ENCODE assay signal across 14 cellular contexts in the genomic region with DNA sequence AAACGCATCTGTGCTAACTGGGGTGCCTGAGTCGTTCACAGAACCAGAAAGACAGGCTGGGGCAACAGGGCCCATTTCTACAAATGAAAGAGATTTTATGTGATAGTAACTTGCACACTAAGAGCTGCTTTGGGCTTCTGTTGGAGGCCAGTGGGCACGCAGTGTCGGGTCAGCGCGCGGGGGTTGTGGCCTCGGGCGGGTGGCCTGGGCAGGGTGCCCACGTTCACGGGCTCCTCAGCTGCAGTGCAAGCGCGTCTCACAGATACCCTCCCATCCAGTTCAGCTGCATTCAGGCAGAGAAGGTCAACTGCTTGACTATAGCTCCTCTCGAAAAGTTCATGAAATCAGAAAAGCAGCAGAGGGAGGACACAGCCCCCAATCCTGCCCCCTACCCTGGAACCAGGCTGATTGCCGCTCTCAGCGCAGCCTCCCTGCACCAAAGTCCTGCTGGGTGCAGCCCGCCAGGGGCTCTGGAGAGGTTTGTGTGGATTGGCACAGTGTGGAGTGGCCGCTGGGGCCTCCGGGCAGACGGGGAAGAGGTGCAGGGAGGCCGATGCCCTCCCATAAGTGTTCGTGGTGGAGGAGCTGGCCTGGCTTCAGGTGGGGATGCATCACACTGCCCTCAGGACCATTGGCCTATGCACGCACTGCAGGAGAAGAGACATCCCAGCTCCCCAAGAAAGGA.
DNase-seq lines count a peak whose midpoint lies in the region; ATAC-seq and TF ChIP-seq lines count a peak whose summit lies in the region.
"Had no signal": no experiment of that assay in that cellular context is flagged by ENCODE, and none has a peak within 500 bp of the region (broad histone marks: within the 10 kb centered on the region; RNA-seq: fewer than 3 reads in every experiment).

No MANE protein-coding gene starts in this region.

- H3K27me3 ChIP-seq in aorta (ENCODE audit: control insufficient read depth in 1 of 2, insufficient read depth in 2 of 2, low read length in 1 of 2) = no peaks in the 10 kb centered on the region
- H3K27me3 ChIP-seq: BE2C had no signal

- no peaks in the 10 kb centered on the region for H3K27me3 Mint-ChIP-seq in chondrocyte (ENCODE audit: low read depth)

- H3K27ac Mint-ChIP-seq in chondrocyte (ENCODE audit: unreplicated experiment) = no peak overlapping the region
- H3K27ac Mint-ChIP-seq: CD14-positive monocyte; CD4-positive, alpha-beta memory T cell had no signal

- ATAC-seq in aorta (ENCODE audit: low FRiP score) (peak; percentile 13), GM19452 (IDR thresholded peaks at IDR 0.05; ENCODE audit: unreplicated experiment) (no peak)

- H3K27ac ChIP-seq in C4-2B = peak overlapping the region; percentile 40; the same call in 1 of the 2 replicates
- H3K27ac ChIP-seq in aorta (ENCODE audit: low read depth in 1 of 2, low read length in 2 of 2) = no peak overlapping the region

- DNase-seq in chondrocyte (ENCODE audit: low spot score) (peak; percentile 79), posterior vena cava (ENCODE audit: low spot score) (peak; percentile 64), aorta (peak in 1 of 2 donors; percentile 53), GDM1 (lab: John Stamatoyannopoulos, UW) (no peak), ACHN (no peak)
- DNase-seq: BE2C; CD4-positive, alpha-beta memory T cell; DMS153; DMS79; GF-D8; H9 had no signal

- H3K9me3 Mint-ChIP-seq in chondrocyte (ENCODE audit: low read depth) = peaks cover 42% of the 10 kb centered on the region

- 82 to 83% methylated on average over 23 of the region's 23 CpGs for WGBS in aorta, 2 donors

- H3K4me1 Mint-ChIP-seq in chondrocyte (ENCODE audit: low read depth) = no peaks in the 10 kb centered on the region
- H3K4me1 Mint-ChIP-seq: CD14-positive monocyte; CD4-positive, alpha-beta memory T cell had no signal

- H3K4me1 ChIP-seq in aorta (ENCODE audit: control insufficient read depth in 1 of 2, insufficient read depth in 2 of 2, low read length in 2 of 2) = no peaks in the 10 kb centered on the region
- H3K4me1 ChIP-seq: BE2C had no signal

- H3K36me3 ChIP-seq in aorta (ENCODE audit: control insufficient read depth in 1 of 2, insufficient read depth in 2 of 2, low read length in 1 of 2) = no peaks in the 10 kb centered on the region
- H3K36me3 ChIP-seq: BE2C had no signal

- no peaks in the 10 kb centered on the region for H3K9me3 ChIP-seq in aorta (ENCODE audit: control insufficient read depth, low read length)
- H3K9me3 ChIP-seq: BE2C had no signal

- H3K36me3 Mint-ChIP-seq in chondrocyte (ENCODE audit: low read depth) = no peaks in the 10 kb centered on the region
- H3K36me3 Mint-ChIP-seq: CD14-positive monocyte; CD4-positive, alpha-beta memory T cell had no signal

- H3K4me3 Mint-ChIP-seq in chondrocyte (ENCODE audit: unreplicated experiment) = no peak overlapping the region
- H3K4me3 Mint-ChIP-seq: CD14-positive monocyte; CD4-positive, alpha-beta memory T cell; H9 had no signal

- in situ Hi-C loops in ACHN (cut with HindIII; ENCODE audit: low pct_ligation_motif_present, low pct_unique_long_range_greater_than_20kb, low sequenced_read_pairs) = no loop called here

- TF ChIP-seq CTCF in C4-2B (conservative IDR thresholded peaks at IDR 0.05) (no peak), chondrocyte (IDR thresholded peaks at IDR 0.05) (no peak)

- H3K4me3 ChIP-seq in aorta (ENCODE audit: low read length in 2 of 2) = no peak overlapping the region

- intact Hi-C loops in posterior vena cava (cut with DNase I) (no loop called here), aorta (cut with DNase I) (no loop called here)

Comparison
In these comparisons a context has a peak if more than half of its experiments do, and no peak if none do; other contexts are left out.
1. DNase-seq: peak in chondrocyte (single experiment) and posterior vena cava (single experiment); none in GDM1 (single experiment) and ACHN (single experiment).